In the genomic region with DNA sequence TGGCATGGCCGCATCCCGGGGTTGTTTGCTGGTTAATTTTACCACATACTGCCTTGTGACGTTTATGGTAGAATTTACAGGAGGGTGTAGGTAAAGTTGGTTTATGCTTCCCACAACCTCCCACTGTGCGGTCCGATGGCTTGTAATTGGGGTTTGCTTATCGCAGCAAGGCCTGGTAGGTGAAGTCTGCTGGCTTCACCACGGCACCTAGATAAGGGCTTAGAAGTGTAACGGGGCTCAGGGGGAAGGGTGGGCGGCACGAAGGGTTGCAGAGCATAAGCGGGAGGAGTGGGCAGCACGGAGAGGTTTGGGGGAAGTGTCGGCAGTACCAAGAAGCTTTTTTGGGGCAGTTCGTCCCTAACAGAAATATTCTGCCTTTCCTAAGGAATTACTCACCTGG, we compare ENCODE assay signal across 1 cellular context.
TF ChIP-seq lines count a peak whose summit lies in the region.

No MANE protein-coding gene starts in this region.

TF ChIP-seq in K562, 482 proteins besides CTCF, POLR2A, EP300 and RAD21 (continued from another document and continues in another):
- TF ChIP-seq, protein P1, sequence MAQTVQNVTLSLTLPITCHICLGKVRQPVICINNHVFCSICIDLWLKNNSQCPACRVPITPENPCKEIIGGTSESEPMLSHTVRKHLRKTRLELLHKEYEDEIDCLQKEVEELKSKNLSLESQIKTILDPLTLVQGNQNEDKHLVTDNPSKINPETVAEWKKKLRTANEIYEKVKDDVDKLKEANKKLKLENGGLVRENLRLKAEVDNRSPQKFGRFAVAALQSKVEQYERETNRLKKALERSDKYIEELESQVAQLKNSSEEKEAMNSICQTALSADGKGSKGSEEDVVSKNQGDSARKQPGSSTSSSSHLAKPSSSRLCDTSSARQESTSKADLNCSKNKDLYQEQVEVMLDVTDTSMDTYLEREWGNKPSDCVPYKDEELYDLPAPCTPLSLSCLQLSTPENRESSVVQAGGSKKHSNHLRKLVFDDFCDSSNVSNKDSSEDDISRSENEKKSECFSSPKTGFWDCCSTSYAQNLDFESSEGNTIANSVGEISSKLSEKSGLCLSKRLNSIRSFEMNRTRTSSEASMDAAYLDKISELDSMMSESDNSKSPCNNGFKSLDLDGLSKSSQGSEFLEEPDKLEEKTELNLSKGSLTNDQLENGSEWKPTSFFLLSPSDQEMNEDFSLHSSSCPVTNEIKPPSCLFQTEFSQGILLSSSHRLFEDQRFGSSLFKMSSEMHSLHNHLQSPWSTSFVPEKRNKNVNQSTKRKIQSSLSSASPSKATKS (CRISPR knock-in tag; IDR thresholded peaks at IDR 0.05): no peak
- TF ChIP-seq NR2C2 (CRISPR knock-in tag; IDR thresholded peaks at IDR 0.05) (no peak), NR2C2 (tag; IDR thresholded peaks at IDR 0.05) (no peak), FOXM1 (IDR thresholded peaks at IDR 0.05; ENCODE audit: low read depth) (no peak), FOXM1 (CRISPR knock-in tag; IDR thresholded peaks at IDR 0.05; ENCODE audit: low read depth) (no peak), MBD2 (IDR thresholded peaks at IDR 0.05; ENCODE audit: borderline replicate concordance, low read depth) (0 out of 2 replicates have a peak, but pooled peaks have one; percentile 32), GTF2E2 (tag; IDR thresholded peaks at IDR 0.05) (no peak), NUFIP1 (IDR thresholded peaks at IDR 0.05; ENCODE audit: partially characterized antibody) (no peak), ZC3H8 (IDR thresholded peaks at IDR 0.05) (no peak), HIVEP1 (CRISPR knock-in tag; IDR thresholded peaks at IDR 0.05) (no peak), STAT5A (IDR thresholded peaks at IDR 0.05; ENCODE audit: borderline replicate concordance, low read length) (peak; percentile 44; the same call in 1 of the 2 replicates), HNRNPH1 (optimal IDR thresholded peaks at IDR 0.05; ENCODE audit: low read depth, low read length) (no peak), ILK (tag; IDR thresholded peaks at IDR 0.05; ENCODE audit: borderline replicate concordance, low read depth) (no peak), CHD1 (IDR thresholded peaks at IDR 0.05; ENCODE audit: low read length) (no peak), KDM4B (IDR thresholded peaks at IDR 0.05; ENCODE audit: borderline replicate concordance in 2 of 2, low read depth in 1 of 2) (no peak), ZNF444 (CRISPR knock-in tag; IDR thresholded peaks at IDR 0.05) (no peak), LARP7 (IDR thresholded peaks at IDR 0.05) (no peak), ZNF445 (CRISPR knock-in tag; IDR thresholded peaks at IDR 0.05; ENCODE audit: low read depth) (no peak), ZNF77 (CRISPR knock-in tag; IDR thresholded peaks at IDR 0.05) (no peak), POLR2AphosphoS5 (IDR thresholded peaks at IDR 0.05; ENCODE audit: control insufficient read depth, insufficient read depth, low read depth, low read length) (peak; percentile 59; the same call in 1 of the 2 replicates), ZNF316 (IDR thresholded peaks at IDR 0.05) (no peak), CBX8 (IDR thresholded peaks at IDR 0.05; ENCODE audit: borderline replicate concordance, extremely low read depth, low read depth, low read length, poor library complexity, severe bottlenecking) (no peak), SMAD2 (IDR thresholded peaks at IDR 0.05; ENCODE audit: low read depth, low read length) (no peak), RCOR1 (IDR thresholded peaks at IDR 0.05; ENCODE audit: borderline replicate concordance in 1 of 2, low read depth in 2 of 2, low read length in 2 of 2) (no peak), ZNF707 (CRISPR knock-in tag; conservative IDR thresholded peaks at IDR 0.05) (no peak), WHSC1 (IDR thresholded peaks at IDR 0.05; ENCODE audit: low read length) (no peak), BRF1 (IDR thresholded peaks at IDR 0.05; ENCODE audit: borderline replicate concordance, extremely low read depth, insufficient read length) (no peak), PRPF4 (IDR thresholded peaks at IDR 0.05; ENCODE audit: insufficient read depth, low read depth, low read length, poor library complexity, severe bottlenecking) (no peak), EZH2 (IDR thresholded peaks at IDR 0.05; ENCODE audit: borderline replicate concordance, low read depth, low read length) (no peak), HSF4 (CRISPR knock-in tag; IDR thresholded peaks at IDR 0.05; ENCODE audit: borderline replicate concordance) (no peak)
- TF ChIP-seq, protein P2, sequence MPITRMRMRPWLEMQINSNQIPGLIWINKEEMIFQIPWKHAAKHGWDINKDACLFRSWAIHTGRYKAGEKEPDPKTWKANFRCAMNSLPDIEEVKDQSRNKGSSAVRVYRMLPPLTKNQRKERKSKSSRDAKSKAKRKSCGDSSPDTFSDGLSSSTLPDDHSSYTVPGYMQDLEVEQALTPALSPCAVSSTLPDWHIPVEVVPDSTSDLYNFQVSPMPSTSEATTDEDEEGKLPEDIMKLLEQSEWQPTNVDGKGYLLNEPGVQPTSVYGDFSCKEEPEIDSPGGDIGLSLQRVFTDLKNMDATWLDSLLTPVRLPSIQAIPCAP (CRISPR knock-in tag; IDR thresholded peaks at IDR 0.05; ENCODE audit: borderline replicate concordance): no peak
- TF ChIP-seq, protein P3, sequence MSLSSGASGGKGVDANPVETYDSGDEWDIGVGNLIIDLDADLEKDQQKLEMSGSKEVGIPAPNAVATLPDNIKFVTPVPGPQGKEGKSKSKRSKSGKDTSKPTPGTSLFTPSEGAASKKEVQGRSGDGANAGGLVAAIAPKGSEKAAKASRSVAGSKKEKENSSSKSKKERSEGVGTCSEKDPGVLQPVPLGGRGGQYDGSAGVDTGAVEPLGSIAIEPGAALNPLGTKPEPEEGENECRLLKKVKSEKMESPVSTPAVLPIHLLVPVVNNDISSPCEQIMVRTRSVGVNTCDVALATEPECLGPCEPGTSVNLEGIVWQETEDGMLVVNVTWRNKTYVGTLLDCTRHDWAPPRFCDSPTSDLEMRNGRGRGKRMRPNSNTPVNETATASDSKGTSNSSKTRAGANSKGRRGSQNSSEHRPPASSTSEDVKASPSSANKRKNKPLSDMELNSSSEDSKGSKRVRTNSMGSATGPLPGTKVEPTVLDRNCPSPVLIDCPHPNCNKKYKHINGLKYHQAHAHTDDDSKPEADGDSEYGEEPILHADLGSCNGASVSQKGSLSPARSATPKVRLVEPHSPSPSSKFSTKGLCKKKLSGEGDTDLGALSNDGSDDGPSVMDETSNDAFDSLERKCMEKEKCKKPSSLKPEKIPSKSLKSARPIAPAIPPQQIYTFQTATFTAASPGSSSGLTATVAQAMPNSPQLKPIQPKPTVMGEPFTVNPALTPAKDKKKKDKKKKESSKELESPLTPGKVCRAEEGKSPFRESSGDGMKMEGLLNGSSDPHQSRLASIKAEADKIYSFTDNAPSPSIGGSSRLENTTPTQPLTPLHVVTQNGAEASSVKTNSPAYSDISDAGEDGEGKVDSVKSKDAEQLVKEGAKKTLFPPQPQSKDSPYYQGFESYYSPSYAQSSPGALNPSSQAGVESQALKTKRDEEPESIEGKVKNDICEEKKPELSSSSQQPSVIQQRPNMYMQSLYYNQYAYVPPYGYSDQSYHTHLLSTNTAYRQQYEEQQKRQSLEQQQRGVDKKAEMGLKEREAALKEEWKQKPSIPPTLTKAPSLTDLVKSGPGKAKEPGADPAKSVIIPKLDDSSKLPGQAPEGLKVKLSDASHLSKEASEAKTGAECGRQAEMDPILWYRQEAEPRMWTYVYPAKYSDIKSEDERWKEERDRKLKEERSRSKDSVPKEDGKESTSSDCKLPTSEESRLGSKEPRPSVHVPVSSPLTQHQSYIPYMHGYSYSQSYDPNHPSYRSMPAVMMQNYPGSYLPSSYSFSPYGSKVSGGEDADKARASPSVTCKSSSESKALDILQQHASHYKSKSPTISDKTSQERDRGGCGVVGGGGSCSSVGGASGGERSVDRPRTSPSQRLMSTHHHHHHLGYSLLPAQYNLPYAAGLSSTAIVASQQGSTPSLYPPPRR (CRISPR knock-in tag; IDR thresholded peaks at IDR 0.05; ENCODE audit: borderline replicate concordance): no peak
- TF ChIP-seq, protein P4, sequence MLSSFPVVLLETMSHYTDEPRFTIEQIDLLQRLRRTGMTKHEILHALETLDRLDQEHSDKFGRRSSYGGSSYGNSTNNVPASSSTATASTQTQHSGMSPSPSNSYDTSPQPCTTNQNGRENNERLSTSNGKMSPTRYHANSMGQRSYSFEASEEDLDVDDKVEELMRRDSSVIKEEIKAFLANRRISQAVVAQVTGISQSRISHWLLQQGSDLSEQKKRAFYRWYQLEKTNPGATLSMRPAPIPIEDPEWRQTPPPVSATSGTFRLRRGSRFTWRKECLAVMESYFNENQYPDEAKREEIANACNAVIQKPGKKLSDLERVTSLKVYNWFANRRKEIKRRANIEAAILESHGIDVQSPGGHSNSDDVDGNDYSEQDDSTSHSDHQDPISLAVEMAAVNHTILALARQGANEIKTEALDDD (IDR thresholded peaks at IDR 0.05): peak; percentile 81
- TF ChIP-seq, protein P5, sequence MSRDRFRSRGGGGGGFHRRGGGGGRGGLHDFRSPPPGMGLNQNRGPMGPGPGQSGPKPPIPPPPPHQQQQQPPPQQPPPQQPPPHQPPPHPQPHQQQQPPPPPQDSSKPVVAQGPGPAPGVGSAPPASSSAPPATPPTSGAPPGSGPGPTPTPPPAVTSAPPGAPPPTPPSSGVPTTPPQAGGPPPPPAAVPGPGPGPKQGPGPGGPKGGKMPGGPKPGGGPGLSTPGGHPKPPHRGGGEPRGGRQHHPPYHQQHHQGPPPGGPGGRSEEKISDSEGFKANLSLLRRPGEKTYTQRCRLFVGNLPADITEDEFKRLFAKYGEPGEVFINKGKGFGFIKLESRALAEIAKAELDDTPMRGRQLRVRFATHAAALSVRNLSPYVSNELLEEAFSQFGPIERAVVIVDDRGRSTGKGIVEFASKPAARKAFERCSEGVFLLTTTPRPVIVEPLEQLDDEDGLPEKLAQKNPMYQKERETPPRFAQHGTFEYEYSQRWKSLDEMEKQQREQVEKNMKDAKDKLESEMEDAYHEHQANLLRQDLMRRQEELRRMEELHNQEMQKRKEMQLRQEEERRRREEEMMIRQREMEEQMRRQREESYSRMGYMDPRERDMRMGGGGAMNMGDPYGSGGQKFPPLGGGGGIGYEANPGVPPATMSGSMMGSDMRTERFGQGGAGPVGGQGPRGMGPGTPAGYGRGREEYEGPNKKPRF (IDR thresholded peaks at IDR 0.05; ENCODE audit: low read depth, low read length): no peak
- TF ChIP-seq, protein P6, sequence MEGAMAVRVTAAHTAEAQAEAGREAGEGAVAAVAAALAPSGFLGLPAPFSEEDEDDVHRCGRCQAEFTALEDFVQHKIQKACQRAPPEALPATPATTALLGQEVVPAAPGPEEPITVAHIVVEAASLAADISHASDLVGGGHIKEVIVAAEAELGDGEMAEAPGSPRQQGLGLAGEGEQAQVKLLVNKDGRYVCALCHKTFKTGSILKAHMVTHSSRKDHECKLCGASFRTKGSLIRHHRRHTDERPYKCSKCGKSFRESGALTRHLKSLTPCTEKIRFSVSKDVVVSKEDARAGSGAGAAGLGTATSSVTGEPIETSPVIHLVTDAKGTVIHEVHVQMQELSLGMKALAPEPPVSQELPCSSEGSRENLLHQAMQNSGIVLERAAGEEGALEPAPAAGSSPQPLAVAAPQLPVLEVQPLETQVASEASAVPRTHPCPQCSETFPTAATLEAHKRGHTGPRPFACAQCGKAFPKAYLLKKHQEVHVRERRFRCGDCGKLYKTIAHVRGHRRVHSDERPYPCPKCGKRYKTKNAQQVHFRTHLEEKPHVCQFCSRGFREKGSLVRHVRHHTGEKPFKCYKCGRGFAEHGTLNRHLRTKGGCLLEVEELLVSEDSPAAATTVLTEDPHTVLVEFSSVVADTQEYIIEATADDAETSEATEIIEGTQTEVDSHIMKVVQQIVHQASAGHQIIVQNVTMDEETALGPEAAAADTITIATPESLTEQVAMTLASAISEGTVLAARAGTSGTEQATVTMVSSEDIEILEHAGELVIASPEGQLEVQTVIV (CRISPR knock-in tag; IDR thresholded peaks at IDR 0.05; ENCODE audit: borderline replicate concordance): no peak
- TF ChIP-seq, protein P7, sequence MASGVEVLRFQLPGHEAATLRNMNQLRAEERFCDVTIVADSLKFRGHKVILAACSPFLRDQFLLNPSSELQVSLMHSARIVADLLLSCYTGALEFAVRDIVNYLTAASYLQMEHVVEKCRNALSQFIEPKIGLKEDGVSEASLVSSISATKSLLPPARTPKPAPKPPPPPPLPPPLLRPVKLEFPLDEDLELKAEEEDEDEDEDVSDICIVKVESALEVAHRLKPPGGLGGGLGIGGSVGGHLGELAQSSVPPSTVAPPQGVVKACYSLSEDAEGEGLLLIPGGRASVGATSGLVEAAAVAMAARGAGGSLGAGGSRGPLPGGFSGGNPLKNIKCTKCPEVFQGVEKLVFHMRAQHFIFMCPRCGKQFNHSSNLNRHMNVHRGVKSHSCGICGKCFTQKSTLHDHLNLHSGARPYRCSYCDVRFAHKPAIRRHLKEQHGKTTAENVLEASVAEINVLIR (CRISPR knock-in tag; IDR thresholded peaks at IDR 0.05): no peak
- TF ChIP-seq, protein P8, sequence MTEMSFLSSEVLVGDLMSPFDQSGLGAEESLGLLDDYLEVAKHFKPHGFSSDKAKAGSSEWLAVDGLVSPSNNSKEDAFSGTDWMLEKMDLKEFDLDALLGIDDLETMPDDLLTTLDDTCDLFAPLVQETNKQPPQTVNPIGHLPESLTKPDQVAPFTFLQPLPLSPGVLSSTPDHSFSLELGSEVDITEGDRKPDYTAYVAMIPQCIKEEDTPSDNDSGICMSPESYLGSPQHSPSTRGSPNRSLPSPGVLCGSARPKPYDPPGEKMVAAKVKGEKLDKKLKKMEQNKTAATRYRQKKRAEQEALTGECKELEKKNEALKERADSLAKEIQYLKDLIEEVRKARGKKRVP (CRISPR knock-in tag; IDR thresholded peaks at IDR 0.05): no peak
